ENCODE assay signal across 27 cellular contexts in the genomic region with DNA sequence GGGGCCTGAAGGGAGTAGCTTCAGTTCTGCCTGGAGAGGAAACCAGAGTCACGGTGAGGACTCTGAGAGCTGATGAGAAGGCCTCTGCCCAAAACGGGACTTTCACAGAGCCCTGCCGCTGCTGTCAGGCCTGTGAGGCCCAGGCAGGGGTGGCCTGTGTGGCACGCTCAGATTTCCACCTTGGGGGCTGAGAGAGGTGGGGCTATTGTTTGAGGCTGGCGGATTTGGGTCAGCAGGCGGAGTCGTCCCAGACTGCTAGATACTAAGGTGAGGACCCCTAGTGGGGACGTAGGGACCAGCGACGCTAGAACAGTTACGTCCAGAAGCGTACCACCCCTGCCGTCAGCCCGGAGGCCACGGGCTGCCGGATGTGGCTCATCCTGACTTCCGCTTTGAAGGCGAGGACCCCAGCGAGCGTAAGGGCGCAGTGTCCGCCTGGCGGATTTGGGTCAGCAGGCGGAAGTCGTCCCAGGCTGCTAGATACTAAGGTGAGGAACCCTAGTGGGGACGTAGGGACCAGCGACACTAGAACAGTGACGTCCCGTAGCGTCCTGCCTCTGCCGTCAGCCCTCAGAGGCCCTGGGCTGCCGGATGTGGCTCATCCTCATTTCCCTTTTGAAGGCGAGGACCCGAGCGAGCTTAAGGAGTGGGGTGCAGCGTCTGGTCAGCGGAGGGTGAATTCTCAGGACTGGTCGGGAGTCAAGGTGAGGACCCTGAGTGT. TPM values are rescaled to one million over a fixed set of nuclear protein-coding genes. Genes with fewer than 3 reads are reported as not detected.
DNase-seq lines count a peak whose midpoint lies in the region; ATAC-seq, FAIRE-seq and TF ChIP-seq lines count a peak whose summit lies in the region.
"Had no signal": no experiment of that assay in that cellular context is flagged by ENCODE, and none has a peak within 500 bp of the region (broad histone marks: within the 10 kb centered on the region; RNA-seq: fewer than 3 reads in every experiment).

A gene with protein sequence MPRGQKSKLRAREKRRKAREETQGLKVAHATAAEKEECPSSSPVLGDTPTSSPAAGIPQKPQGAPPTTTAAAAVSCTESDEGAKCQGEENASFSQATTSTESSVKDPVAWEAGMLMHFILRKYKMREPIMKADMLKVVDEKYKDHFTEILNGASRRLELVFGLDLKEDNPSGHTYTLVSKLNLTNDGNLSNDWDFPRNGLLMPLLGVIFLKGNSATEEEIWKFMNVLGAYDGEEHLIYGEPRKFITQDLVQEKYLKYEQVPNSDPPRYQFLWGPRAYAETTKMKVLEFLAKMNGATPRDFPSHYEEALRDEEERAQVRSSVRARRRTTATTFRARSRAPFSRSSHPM (plus strand): TSS at position 378 of the 721 bp plus-strand sequence. CDS start 3,348 bp downstream, outside the sequence.

- no peak for FAIRE-seq in kidney (lab: Jason Lieb, UNC)

- POLR2A ChIA-PET in HEK293T (lab: Yijun Ruan, JAX) = no interaction called here

- H3K36me3 ChIP-seq in GM06990 (ENCODE audit: control insufficient read depth, insufficient read depth, low read length) = no peaks in the 10 kb centered on the region
- H3K36me3 ChIP-seq in kidney (ENCODE audit: control insufficient read depth in 1 of 2, insufficient read depth in 2 of 2, low read length in 2 of 2) = no peaks in the 10 kb centered on the region
- H3K36me3 ChIP-seq: cardiac muscle cell, HAP-1 had no signal

- CTCF ChIA-PET in HEK293T (lab: Yijun Ruan, JAX) = no interaction called here

- ATAC-seq in SK-N-SH treated with all-trans-retinoic acid at 6 μM for 48 hours (peak; percentile 72), sciatic nerve (no peak), Right ventricle myocardium inferior (no peak)
- ATAC-seq: psoas muscle had no signal

- TF ChIP-seq CTCF in GM06990 (IDR thresholded peaks at IDR 0.05; ENCODE audit: insufficient read depth, low read length, poor library complexity, severe bottlenecking) = no peak
- no peak for TF ChIP-seq CTCF in kidney (IDR thresholded peaks at IDR 0.05; ENCODE audit: borderline replicate concordance, extremely low read depth, insufficient read depth)

- intact Hi-C loops in kidney (cut with DNase I) = no loop called here
- intact Hi-C loops in sciatic nerve (cut with DNase I) = no loop called here
- intact Hi-C loops in Right ventricle myocardium inferior (cut with DNase I) = no loop called here

- DNase-seq in GM06990 (ENCODE audit: extremely low read depth, insufficient read length) = peak; percentile 38
- peak; percentile 12 for DNase-seq in HEK293T (ENCODE audit: extremely low spot score)
- DNase-seq in kidney = peak; percentile 59
- DNase-seq in NCI-H2029 treated with DMSO at 0.1 percent for 48 hours (lab: John Stamatoyannopoulos, UW) = no peak
- no peak for DNase-seq in GDM1 (lab: John Stamatoyannopoulos, UW)
- no peak for DNase-seq in sciatic nerve (ENCODE audit: low spot score)
- DNase-seq in Right ventricle myocardium inferior (ENCODE audit: missing footprints) = no peak
- DNase-seq: activated CD4-positive, alpha-beta T cell treated with anti-CD3 and anti-CD28 coated beads, Interleukin-2, amount 50 U/mL, for 4 hours; activated gamma-delta T cell treated with Interleukin-2 at 50 U/mL for 16 hours; activated T-cell treated with anti-CD3 and anti-CD28 coated beads for 4 hours; amniotic stem cell; CD4-positive, CD25-positive, alpha-beta regulatory T cell; DMS79 treated with DMSO at 0.1 percent for 48 hours; foreskin fibroblast; hippocampal formation; midbrain; MM.1S; NCI-H187; NCI-H446 treated with DMSO at 0.1 percent for 48 hours; psoas muscle; RPMI8226; substantia nigra; T-helper 1 cell had no signal

- H3K4me3 ChIP-seq in GM06990 (replicated peaks; ENCODE audit: low read depth, low read length) = no peak within 1 kb of the TSS
- no peak within 1 kb of the TSS for H3K4me3 ChIP-seq in kidney (ENCODE audit: low read length in 2 of 2)
- H3K4me3 ChIP-seq: cardiac muscle cell, HAP-1, psoas muscle had no signal

- no peak within 1 kb of the TSS for H3K9ac ChIP-seq in kidney (ENCODE audit: low read length in 2 of 2)

- no peaks in the 10 kb centered on the region for H3K27me3 ChIP-seq in GM06990 (replicated peaks; ENCODE audit: control insufficient read depth, insufficient read depth, low read length)
- H3K27me3 ChIP-seq: cardiac muscle cell had no signal

- no peak within 1 kb of the TSS for H3K27ac ChIP-seq in kidney (ENCODE audit: low read depth in 2 of 2, low read length in 2 of 2)
- H3K27ac ChIP-seq: cardiac muscle cell, psoas muscle had no signal

- no peaks in the 10 kb centered on the region for H3K9me3 ChIP-seq in kidney (ENCODE audit: control insufficient read depth in 1 of 2, low read length in 2 of 2)
- H3K9me3 ChIP-seq: HAP-1, psoas muscle had no signal

- no peaks in the 10 kb centered on the region for H3K4me1 ChIP-seq in kidney (ENCODE audit: control insufficient read depth in 1 of 2, insufficient read depth in 1 of 2, low read depth in 1 of 2, low read length in 2 of 2)
- H3K4me1 ChIP-seq: HAP-1, psoas muscle had no signal

TF ChIP-seq in HEK293T, 16 proteins besides CTCF, POLR2A, EP300 and RAD21:
- no peak for TF ChIP-seq HDGF (IDR thresholded peaks at IDR 0.05; ENCODE audit: borderline replicate concordance)
- TF ChIP-seq TARDBP (IDR thresholded peaks at IDR 0.05) = no peak
- no peak for TF ChIP-seq NFRKB (IDR thresholded peaks at IDR 0.05)
- TF ChIP-seq ARNT (IDR thresholded peaks at IDR 0.05) = no peak
- TF ChIP-seq SP1 (IDR thresholded peaks at IDR 0.05) = no peak
- no peak for TF ChIP-seq FOXM1 (IDR thresholded peaks at IDR 0.05; ENCODE audit: borderline replicate concordance)
- no peak for TF ChIP-seq BHLHE40 (IDR thresholded peaks at IDR 0.05; ENCODE audit: borderline replicate concordance)
- no peak for TF ChIP-seq FOXA1 (IDR thresholded peaks at IDR 0.05)
- TF ChIP-seq, protein P1, sequence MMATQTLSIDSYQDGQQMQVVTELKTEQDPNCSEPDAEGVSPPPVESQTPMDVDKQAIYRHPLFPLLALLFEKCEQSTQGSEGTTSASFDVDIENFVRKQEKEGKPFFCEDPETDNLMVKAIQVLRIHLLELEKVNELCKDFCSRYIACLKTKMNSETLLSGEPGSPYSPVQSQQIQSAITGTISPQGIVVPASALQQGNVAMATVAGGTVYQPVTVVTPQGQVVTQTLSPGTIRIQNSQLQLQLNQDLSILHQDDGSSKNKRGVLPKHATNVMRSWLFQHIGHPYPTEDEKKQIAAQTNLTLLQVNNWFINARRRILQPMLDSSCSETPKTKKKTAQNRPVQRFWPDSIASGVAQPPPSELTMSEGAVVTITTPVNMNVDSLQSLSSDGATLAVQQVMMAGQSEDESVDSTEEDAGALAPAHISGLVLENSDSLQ (IDR thresholded peaks at IDR 0.05) = no peak
- TF ChIP-seq ELF4 (IDR thresholded peaks at IDR 0.05) = no peak
- TF ChIP-seq CTBP1 (IDR thresholded peaks at IDR 0.05; ENCODE audit: borderline replicate concordance) = no peak

TF ChIP-seq in SK-N-SH treated with all-trans-retinoic acid at 6 μM for 48 hours, 23 proteins besides CTCF, POLR2A, EP300 and RAD21 (continues in another document):
- TF ChIP-seq ARNTL (CRISPR knock-in tag; IDR thresholded peaks at IDR 0.05; ENCODE audit: borderline replicate concordance, low read depth) (no peak), TCF4 (CRISPR knock-in tag; IDR thresholded peaks at IDR 0.05; ENCODE audit: borderline replicate concordance) (no peak), RARB (CRISPR knock-in tag; IDR thresholded peaks at IDR 0.05) (no peak), CSDC2 (CRISPR knock-in tag; IDR thresholded peaks at IDR 0.05) (no peak), BACH2 (CRISPR knock-in tag; IDR thresholded peaks at IDR 0.05; ENCODE audit: borderline replicate concordance) (no peak), PPARA (CRISPR knock-in tag; IDR thresholded peaks at IDR 0.05; ENCODE audit: borderline replicate concordance) (no peak), GLIS3 (CRISPR knock-in tag; IDR thresholded peaks at IDR 0.05) (no peak)
- TF ChIP-seq, protein P2, sequence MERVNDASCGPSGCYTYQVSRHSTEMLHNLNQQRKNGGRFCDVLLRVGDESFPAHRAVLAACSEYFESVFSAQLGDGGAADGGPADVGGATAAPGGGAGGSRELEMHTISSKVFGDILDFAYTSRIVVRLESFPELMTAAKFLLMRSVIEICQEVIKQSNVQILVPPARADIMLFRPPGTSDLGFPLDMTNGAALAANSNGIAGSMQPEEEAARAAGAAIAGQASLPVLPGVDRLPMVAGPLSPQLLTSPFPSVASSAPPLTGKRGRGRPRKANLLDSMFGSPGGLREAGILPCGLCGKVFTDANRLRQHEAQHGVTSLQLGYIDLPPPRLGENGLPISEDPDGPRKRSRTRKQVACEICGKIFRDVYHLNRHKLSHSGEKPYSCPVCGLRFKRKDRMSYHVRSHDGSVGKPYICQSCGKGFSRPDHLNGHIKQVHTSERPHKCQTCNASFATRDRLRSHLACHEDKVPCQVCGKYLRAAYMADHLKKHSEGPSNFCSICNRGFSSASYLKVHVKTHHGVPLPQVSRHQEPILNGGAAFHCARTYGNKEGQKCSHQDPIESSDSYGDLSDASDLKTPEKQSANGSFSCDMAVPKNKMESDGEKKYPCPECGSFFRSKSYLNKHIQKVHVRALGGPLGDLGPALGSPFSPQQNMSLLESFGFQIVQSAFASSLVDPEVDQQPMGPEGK (CRISPR knock-in tag; IDR thresholded peaks at IDR 0.05; ENCODE audit: borderline replicate concordance) = no peak
- TF ChIP-seq, protein P3, sequence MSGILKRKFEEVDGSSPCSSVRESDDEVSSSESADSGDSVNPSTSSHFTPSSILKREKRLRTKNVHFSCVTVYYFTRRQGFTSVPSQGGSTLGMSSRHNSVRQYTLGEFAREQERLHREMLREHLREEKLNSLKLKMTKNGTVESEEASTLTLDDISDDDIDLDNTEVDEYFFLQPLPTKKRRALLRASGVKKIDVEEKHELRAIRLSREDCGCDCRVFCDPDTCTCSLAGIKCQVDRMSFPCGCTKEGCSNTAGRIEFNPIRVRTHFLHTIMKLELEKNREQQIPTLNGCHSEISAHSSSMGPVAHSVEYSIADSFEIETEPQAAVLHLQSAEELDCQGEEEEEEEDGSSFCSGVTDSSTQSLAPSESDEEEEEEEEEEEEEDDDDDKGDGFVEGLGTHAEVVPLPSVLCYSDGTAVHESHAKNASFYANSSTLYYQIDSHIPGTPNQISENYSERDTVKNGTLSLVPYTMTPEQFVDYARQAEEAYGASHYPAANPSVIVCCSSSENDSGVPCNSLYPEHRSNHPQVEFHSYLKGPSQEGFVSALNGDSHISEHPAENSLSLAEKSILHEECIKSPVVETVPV (CRISPR knock-in tag; IDR thresholded peaks at IDR 0.05) = no peak

RNA-seq across cellular contexts. Expression of the gene that starts here (rescaled TPM):
- total RNA-seq in kidney (not detected), sciatic nerve (not detected), Right ventricle myocardium inferior (not detected)
- polyA plus RNA-seq in kidney (ENCODE audit: insufficient read depth, low read depth, low replicate concordance) = not detected
- total RNA-seq: cardiac muscle cell; CD4-positive, CD25-positive, alpha-beta regulatory T cell; psoas muscle had no signal
- polyA plus RNA-seq: cardiac muscle cell; CD4-positive, CD25-positive, alpha-beta regulatory T cell; IgD-negative memory B cell; psoas muscle had no signal

Comparison
In these comparisons a context has a peak if more than half of its experiments do, and no peak if none do; other contexts are left out.
1. Peak in DNase-seq in kidney; RNA of the gene not detected or under 1 TPM.
2. DNase-seq: peak in GM06990 (single experiment) and HEK293T (single experiment); none in NCI-H2029 treated with DMSO at 0.1 percent for 48 hours (single experiment), GDM1 (single experiment), sciatic nerve (single experiment) and Right ventricle myocardium inferior (single experiment).